In genomic region chr17:63431939-63432804, GRCh38 we compare ENCODE assay signal across 1 cellular context.
TF ChIP-seq lines count a peak whose summit lies in the region.

No MANE protein-coding gene starts in this region.

TF ChIP-seq in SK-N-SH, 30 proteins besides CTCF, POLR2A, EP300 and RAD21 (continued from another document):
- TF ChIP-seq GABPA (IDR thresholded peaks at IDR 0.05; ENCODE audit: low read depth) (no peak), TAF1 (IDR thresholded peaks at IDR 0.05; ENCODE audit: borderline replicate concordance, low read depth, low read length) (peak; percentile 44; the same call in 1 of the 2 replicates), CHD2 (IDR thresholded peaks at IDR 0.05; ENCODE audit: low read length, partially characterized antibody) (peak; percentile 91), SIN3A (IDR thresholded peaks at IDR 0.05; ENCODE audit: borderline replicate concordance, low read depth, low read length) (0 out of 2 replicates have a peak, but pooled peaks have one; percentile 31), FOXJ3 (CRISPR knock-in tag; IDR thresholded peaks at IDR 0.05) (peak; percentile 99), PBX3 (IDR thresholded peaks at IDR 0.05) (0 out of 2 replicates have a peak, but pooled peaks have one; percentile 24), ZBTB33 (IDR thresholded peaks at IDR 0.05; ENCODE audit: borderline replicate concordance, low read depth) (0 out of 2 replicates have a peak, but pooled peaks have one; percentile 21), MXI1 (IDR thresholded peaks at IDR 0.05; ENCODE audit: low read depth, low read length) (peak; percentile 88), FOXM1 (IDR thresholded peaks at IDR 0.05; ENCODE audit: low read depth) (no peak), POLR2AphosphoS5 (IDR thresholded peaks at IDR 0.05; ENCODE audit: low read depth, low read length) (peak; percentile 75), RCOR1 (IDR thresholded peaks at IDR 0.05; ENCODE audit: low read length) (peak; percentile 97), NRF1 (IDR thresholded peaks at IDR 0.05; ENCODE audit: low read depth, low read length) (no peak), TEAD4 (IDR thresholded peaks at IDR 0.05; ENCODE audit: borderline replicate concordance, insufficient read depth) (peak; percentile 72; the same call in 1 of the 2 replicates), NFIC (IDR thresholded peaks at IDR 0.05; ENCODE audit: borderline replicate concordance) (no peak), MAX (IDR thresholded peaks at IDR 0.05; ENCODE audit: low read depth) (peak; percentile 14; the same call in 1 of the 2 replicates), JUND (IDR thresholded peaks at IDR 0.05) (peak; percentile 43)
